Comparison of ENCODE assay signal across 1 cellular context in the genomic region with DNA sequence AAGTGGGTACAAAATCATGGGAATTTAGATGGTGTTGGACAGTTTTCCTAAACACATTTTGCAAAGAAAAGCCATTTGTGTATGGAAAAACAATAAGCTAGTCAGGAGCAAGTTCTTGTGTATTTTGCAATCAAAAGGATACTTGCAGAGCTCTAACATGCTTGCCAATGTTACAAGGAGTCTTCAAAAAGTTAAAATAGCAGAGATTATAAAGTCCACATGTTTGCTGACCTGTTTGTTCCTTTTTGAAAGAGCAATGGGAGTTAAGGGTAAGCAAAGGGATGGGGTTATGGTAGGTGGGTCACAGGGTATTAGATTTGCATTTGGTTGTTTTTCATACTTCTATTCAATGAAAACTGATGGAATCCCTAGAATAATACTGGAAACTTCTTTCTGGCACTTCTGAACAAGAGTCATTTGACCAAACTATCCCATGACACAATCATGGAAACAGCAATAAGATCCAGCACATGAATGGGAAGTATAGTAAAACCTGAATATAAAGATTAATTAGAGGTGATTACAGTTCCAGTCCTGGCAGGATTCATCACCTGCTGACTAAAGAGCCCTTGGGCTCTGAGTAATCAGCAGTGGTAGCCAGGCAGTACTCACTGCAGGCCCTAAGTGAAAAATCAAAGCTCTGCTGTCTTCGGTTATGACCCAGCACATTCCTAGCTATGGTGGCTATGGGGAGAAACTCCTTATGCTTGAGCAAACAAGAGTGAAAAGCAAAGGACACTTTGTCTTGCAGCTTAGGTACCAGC.
TF ChIP-seq lines count a peak whose summit lies in the region.

No MANE protein-coding gene starts in this region.

TF ChIP-seq in HepG2, 621 proteins besides CTCF, POLR2A, EP300 and RAD21 (continued from another document):
- TF ChIP-seq, protein P1, sequence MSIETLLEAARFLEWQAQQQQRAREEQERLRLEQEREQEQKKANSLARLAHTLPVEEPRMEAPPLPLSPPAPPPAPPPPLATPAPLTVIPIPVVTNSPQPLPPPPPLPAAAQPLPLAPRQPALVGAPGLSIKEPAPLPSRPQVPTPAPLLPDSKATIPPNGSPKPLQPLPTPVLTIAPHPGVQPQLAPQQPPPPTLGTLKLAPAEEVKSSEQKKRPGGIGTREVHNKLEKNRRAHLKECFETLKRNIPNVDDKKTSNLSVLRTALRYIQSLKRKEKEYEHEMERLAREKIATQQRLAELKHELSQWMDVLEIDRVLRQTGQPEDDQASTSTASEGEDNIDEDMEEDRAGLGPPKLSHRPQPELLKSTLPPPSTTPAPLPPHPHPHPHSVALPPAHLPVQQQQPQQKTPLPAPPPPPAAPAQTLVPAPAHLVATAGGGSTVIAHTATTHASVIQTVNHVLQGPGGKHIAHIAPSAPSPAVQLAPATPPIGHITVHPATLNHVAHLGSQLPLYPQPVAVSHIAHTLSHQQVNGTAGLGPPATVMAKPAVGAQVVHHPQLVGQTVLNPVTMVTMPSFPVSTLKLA (IDR thresholded peaks at IDR 0.05): no peak
- TF ChIP-seq ZFYVE20 (CRISPR knock-in tag; IDR thresholded peaks at IDR 0.05; ENCODE audit: borderline replicate concordance, low read depth) (no peak), NPAS2 (CRISPR knock-in tag; IDR thresholded peaks at IDR 0.05; ENCODE audit: borderline replicate concordance) (no peak), PCBP2 (optimal IDR thresholded peaks at IDR 0.05; ENCODE audit: low read depth, low read length, poor library complexity, severe bottlenecking) (no peak), ATAD3A (CRISPR knock-in tag; IDR thresholded peaks at IDR 0.05) (no peak), JUNB (CRISPR knock-in tag; IDR thresholded peaks at IDR 0.05; ENCODE audit: borderline replicate concordance) (no peak), IKZF4 (CRISPR knock-in tag; IDR thresholded peaks at IDR 0.05; ENCODE audit: borderline replicate concordance, low read depth, not compliant biosample characterization) (no peak)
- TF ChIP-seq, protein P2, sequence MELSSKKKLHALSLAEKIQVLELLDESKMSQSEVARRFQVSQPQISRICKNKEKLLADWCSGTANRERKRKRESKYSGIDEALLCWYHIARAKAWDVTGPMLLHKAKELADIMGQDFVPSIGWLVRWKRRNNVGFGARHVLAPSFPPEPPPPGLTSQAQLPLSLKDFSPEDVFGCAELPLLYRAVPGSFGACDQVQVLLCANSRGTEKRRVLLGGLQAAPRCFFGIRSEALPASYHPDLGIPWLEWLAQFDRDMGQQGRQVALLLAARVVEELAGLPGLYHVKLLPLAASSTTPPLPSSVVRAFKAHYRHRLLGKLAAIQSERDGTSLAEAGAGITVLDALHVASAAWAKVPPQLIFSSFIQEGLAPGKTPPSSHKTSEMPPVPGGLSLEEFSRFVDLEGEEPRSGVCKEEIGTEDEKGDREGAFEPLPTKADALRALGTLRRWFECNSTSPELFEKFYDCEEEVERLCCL (CRISPR knock-in tag; IDR thresholded peaks at IDR 0.05; ENCODE audit: borderline replicate concordance): no peak
- TF ChIP-seq, protein P3, sequence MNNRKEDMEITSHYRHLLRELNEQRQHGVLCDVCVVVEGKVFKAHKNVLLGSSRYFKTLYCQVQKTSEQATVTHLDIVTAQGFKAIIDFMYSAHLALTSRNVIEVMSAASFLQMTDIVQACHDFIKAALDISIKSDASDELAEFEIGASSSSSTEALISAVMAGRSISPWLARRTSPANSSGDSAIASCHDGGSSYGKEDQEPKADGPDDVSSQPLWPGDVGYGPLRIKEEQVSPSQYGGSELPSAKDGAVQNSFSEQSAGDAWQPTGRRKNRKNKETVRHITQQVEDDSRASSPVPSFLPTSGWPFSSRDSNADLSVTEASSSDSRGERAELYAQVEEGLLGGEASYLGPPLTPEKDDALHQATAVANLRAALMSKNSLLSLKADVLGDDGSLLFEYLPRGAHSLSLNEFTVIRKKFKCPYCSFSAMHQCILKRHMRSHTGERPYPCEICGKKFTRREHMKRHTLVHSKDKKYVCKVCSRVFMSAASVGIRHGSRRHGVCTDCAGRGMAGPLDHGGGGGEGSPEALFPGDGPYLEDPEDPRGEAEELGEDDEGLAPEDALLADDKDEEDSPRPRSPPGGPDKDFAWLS (CRISPR knock-in tag; IDR thresholded peaks at IDR 0.05; ENCODE audit: borderline replicate concordance): no peak
TF ChIP-seq in HepG2: peak in this region for 0.
